ENCODE assay signal across 1 cellular context in the genomic region with DNA sequence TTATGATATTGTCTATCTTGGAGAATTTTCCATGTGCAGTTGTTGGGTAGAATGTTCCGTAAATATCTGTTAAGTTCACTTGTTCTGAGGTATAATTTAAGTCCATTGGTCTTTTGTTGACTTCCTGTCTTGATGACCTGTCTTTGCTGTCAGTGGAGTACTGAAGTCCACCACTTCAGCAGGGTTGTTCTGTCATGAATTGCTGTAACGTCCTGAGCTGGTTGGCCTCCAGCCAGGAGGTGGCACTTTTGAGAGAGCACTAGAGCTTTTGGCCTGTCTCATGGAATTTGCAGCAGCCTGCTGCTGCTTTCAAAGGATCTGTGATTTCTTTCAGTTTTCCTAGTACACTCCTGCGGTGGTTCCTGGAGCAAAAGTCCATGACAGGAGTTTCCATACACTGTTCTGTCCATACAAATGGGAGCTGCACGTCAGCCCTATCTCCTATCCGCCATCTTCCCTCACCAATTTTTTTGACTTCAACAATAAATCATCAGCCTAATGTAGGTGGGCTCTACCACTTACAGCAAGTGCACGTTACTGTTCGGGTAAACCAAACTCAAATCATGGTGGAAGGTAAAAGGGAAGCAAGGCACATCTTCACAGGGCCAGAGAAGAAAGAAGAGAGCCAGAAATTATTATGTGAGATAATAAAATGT.
TF ChIP-seq lines count a peak whose summit lies in the region.

No MANE protein-coding gene starts in this region.

TF ChIP-seq in WTC11, 78 proteins besides CTCF, POLR2A, EP300 and RAD21 (continued from another document):
- no peak for TF ChIP-seq AFF4 (CRISPR knock-in tag; IDR thresholded peaks at IDR 0.05; ENCODE audit: borderline replicate concordance)
- no peak for TF ChIP-seq NR2C2 (CRISPR knock-in tag; IDR thresholded peaks at IDR 0.05)
- no peak for TF ChIP-seq CBFB (CRISPR knock-in tag; IDR thresholded peaks at IDR 0.05; ENCODE audit: low read depth)
- no peak for TF ChIP-seq JUN (CRISPR knock-in tag; IDR thresholded peaks at IDR 0.05)
- no peak for TF ChIP-seq ATF1 (CRISPR knock-in tag; IDR thresholded peaks at IDR 0.05)
- TF ChIP-seq ZBTB43 (CRISPR knock-in tag; IDR thresholded peaks at IDR 0.05): no peak
